8 cellular contexts compared by ENCODE assay signal in genomic region chr13:20118268-20119140, GRCh38. TPM values are rescaled to one million over a fixed set of nuclear protein-coding genes. Genes with fewer than 3 reads are reported as not detected.
A peak's percentile ranks its signal among the peaks of the same experiment; 100 is the strongest.
DNase-seq lines count a peak whose midpoint lies in the region; ATAC-seq and TF ChIP-seq lines count a peak whose summit lies in the region.

No MANE protein-coding gene starts in this region.

- H2AK5ac ChIP-seq in IMR-90 (ENCODE audit: low read depth, low read length) = peak overlapping the region; percentile 20; the same call in 1 of the 2 replicates

- H2BK5ac ChIP-seq in IMR-90 (ENCODE audit: low read depth, low read length, poor library complexity, severe bottlenecking) = no peak overlapping the region

- peak overlapping the region; percentile 85 for H3K27ac Mint-ChIP-seq in activated T-cell treated with anti-CD3 and anti-CD28 coated beads, Interleukin-2, amount 50 U/mL, for 24 hours
- H3K27ac Mint-ChIP-seq in nephron = peak overlapping the region; percentile 91 to 93 (median 91)

- peaks cover 8% of the 10 kb centered on the region; the same call in 1 of the 2 replicates for H3K4me1 ChIP-seq in IMR-90 (ENCODE audit: control insufficient read depth, insufficient read depth, low read length)
- H3K4me1 ChIP-seq in vagina = peaks cover 9% of the 10 kb centered on the region

- BruUV-seq in IMR-90 (replicated peaks; lab: Mats Ljungman, UMichigan) = no TSS peak

- H3K23ac ChIP-seq in IMR-90 (ENCODE audit: low read depth, low read length) = peak overlapping the region; percentile 1

- H3K4me3 Mint-ChIP-seq in activated T-cell treated with anti-CD3 and anti-CD28 coated beads, Interleukin-2, amount 50 U/mL, for 24 hours = peak overlapping the region; percentile 80
- peak overlapping the region; percentile 80 to 85 (median 84) for H3K4me3 Mint-ChIP-seq in nephron

- peak overlapping the region; percentile 79 for H3K18ac ChIP-seq in IMR-90 (ENCODE audit: low read depth, low read length)

- peak overlapping the region; percentile 99 for H4K5ac ChIP-seq in IMR-90 (ENCODE audit: low read depth, low read length)

- H3K27me3 Mint-ChIP-seq in activated T-cell treated with anti-CD3 and anti-CD28 coated beads, Interleukin-2, amount 50 U/mL, for 24 hours = no peaks in the 10 kb centered on the region
- peaks cover 3% of the 10 kb centered on the region for H3K27me3 Mint-ChIP-seq in nephron (ENCODE audit: low read depth)

- H3K14ac ChIP-seq in IMR-90 (replicated peaks; ENCODE audit: low read depth, low read length) = peak overlapping the region; percentile 97

- H2BK120ac ChIP-seq in IMR-90 (ENCODE audit: low read depth, low read length) = peak overlapping the region; percentile 90

- TF ChIP-seq CTCF in IMR-90 (conservative IDR thresholded peaks at IDR 0.05; ENCODE audit: low read depth, low read length) = no peak
- TF ChIP-seq CTCF in nephron (IDR thresholded peaks at IDR 0.05; ENCODE audit: unreplicated experiment in 3 of 3) = peak in 2 of 3 experiments; percentile 26 to 41
- no peak for TF ChIP-seq CTCF in vagina (IDR thresholded peaks at IDR 0.05)

- TF ChIP-seq POLR2A in IMR-90 (IDR thresholded peaks at IDR 0.05; ENCODE audit: low read depth, low read length) (no peak), vagina (IDR thresholded peaks at IDR 0.05) (no peak)

- H3K56ac ChIP-seq in IMR-90 (ENCODE audit: extremely low read depth, insufficient read depth, low read length) = peak overlapping the region; percentile 67; the same call in 1 of the 2 replicates

- peak; percentile 82 for ATAC-seq in Right ventricle myocardium inferior
- ATAC-seq in IMR-90 (ENCODE audit: low read depth) = peak; percentile 52

- H3K9me3 ChIP-seq in IMR-90 (ENCODE audit: control insufficient read depth, insufficient read depth, low read length) (no peaks in the 10 kb centered on the region), vagina (no peaks in the 10 kb centered on the region)

- H3K36me3 ChIP-seq in IMR-90 (ENCODE audit: control insufficient read depth, insufficient read depth, low read length) (no peaks in the 10 kb centered on the region), vagina (no peaks in the 10 kb centered on the region)

- peak; percentile 74 for DNase-seq in Right ventricle myocardium inferior (ENCODE audit: missing footprints)
- no peak for DNase-seq in cardiac septum (ENCODE audit: low spot score)
- no peak for DNase-seq in IMR-90
- DNase-seq in activated T-cell treated with anti-CD3 and anti-CD28 coated beads, Interleukin-2, amount 50 U/mL, for 24 hours = peak; percentile 61
- peak; percentile 16 for DNase-seq in fibroblast of gingiva (ENCODE audit: low read depth)
- no peak for DNase-seq in vagina (ENCODE audit: extremely low spot score in 2 of 2)
- no peak for DNase-seq in NCI-H187 (lab: John Stamatoyannopoulos, UW)

- H3K4me2 ChIP-seq in IMR-90 (ENCODE audit: low read depth, low read length) = peak overlapping the region; percentile 73

- no peaks in the 10 kb centered on the region for H4K20me1 ChIP-seq in IMR-90 (ENCODE audit: insufficient read depth, low read length)

- H4K91ac ChIP-seq in IMR-90 (ENCODE audit: insufficient read depth, low read depth, low read length) = peak overlapping the region; percentile 60

- no peak for TF ChIP-seq RAD21 in IMR-90 (IDR thresholded peaks at IDR 0.05; ENCODE audit: low read length)

- peak overlapping the region; percentile 89 for H3K4ac ChIP-seq in IMR-90 (ENCODE audit: low read depth, low read length)

- H2AFZ ChIP-seq in IMR-90 (replicated peaks; ENCODE audit: low read length, poor library complexity) = peak overlapping the region; percentile 93

- H2BK15ac ChIP-seq in IMR-90 (ENCODE audit: low read depth, low read length) = peak overlapping the region; percentile 84; the same call in 1 of the 3 replicates

- in situ Hi-C loops in IMR-90 (cut with MboI; ENCODE audit: low sequenced_read_pairs) = no loop called here

- H2AK9ac ChIP-seq in IMR-90 (replicated peaks; ENCODE audit: low read depth, low read length, poor library complexity) = peak overlapping the region; percentile 70

- H4K8ac ChIP-seq in IMR-90 (ENCODE audit: low read depth in 2 of 2, low read length in 2 of 2) = peak overlapping the region; percentile 25 to 98

- H3K79me1 ChIP-seq in IMR-90 (ENCODE audit: low read depth in 1 of 2, low read length in 2 of 2) = no peaks in the 10 kb centered on the region

- H3K4me1 Mint-ChIP-seq in activated T-cell treated with anti-CD3 and anti-CD28 coated beads, Interleukin-2, amount 50 U/mL, for 24 hours (ENCODE audit: low read depth) = peaks cover 29% of the 10 kb centered on the region
- peaks cover 20% of the 10 kb centered on the region for H3K4me1 Mint-ChIP-seq in nephron

- WGBS in IMR-90 (ENCODE audit: extremely low coverage in 2 of 2, insufficient read length in 1 of 2), 2 experiments = 15% methylated on average over 19 of the region's 55 CpGs; no CpG with 5 or more reads in 1 of the 2 experiments

- dilution Hi-C loops in IMR-90 (cut with HindIII; ENCODE audit: low sequenced_read_pairs, unreplicated experiment) = no loop called here

- H3K27me3 ChIP-seq in IMR-90 (ENCODE audit: control insufficient read depth, insufficient read depth, low read length) (no peaks in the 10 kb centered on the region; the same call in 1 of the 2 replicates), vagina (no peaks in the 10 kb centered on the region)

- H3K9me1 ChIP-seq in IMR-90 (ENCODE audit: insufficient read depth, low read length) = no peaks in the 10 kb centered on the region

- H3K9ac ChIP-seq in IMR-90 (ENCODE audit: low read depth, low read length) = peak overlapping the region; percentile 46

- H3K27ac ChIP-seq in IMR-90 (ENCODE audit: insufficient read depth, low read length) (peak overlapping the region; percentile 55; the same call in 1 of the 2 replicates), vagina (peak overlapping the region; percentile 79)

- peak overlapping the region; percentile 37 for H3K4me3 ChIP-seq in IMR-90 (ENCODE audit: insufficient read depth, low read depth, low read length)
- H3K4me3 ChIP-seq in vagina = peak overlapping the region; percentile 62 to 90

- CTCF ChIA-PET in IMR-90 (lab: Yijun Ruan, JAX) = no interaction called here

- H3K9me3 Mint-ChIP-seq in activated T-cell treated with anti-CD3 and anti-CD28 coated beads, Interleukin-2, amount 50 U/mL, for 24 hours = no peaks in the 10 kb centered on the region
- no peaks in the 10 kb centered on the region for H3K9me3 Mint-ChIP-seq in nephron

- no peak overlapping the region; the same call in 1 of the 2 replicates for H2BK20ac ChIP-seq in IMR-90 (ENCODE audit: low read depth, low read length)

- intact Hi-C loops in Right ventricle myocardium inferior (cut with DNase I) (no loop called here), cardiac septum (cut with DNase I) (no loop called here), IMR-90 (cut with micrococcal nuclease) (no loop called here), vagina (cut with DNase I) (no loop called here)

- H3K36me3 Mint-ChIP-seq in activated T-cell treated with anti-CD3 and anti-CD28 coated beads, Interleukin-2, amount 50 U/mL, for 24 hours (ENCODE audit: low read depth) = no peaks in the 10 kb centered on the region
- H3K36me3 Mint-ChIP-seq in nephron (ENCODE audit: low read depth) = no peaks in the 10 kb centered on the region

- POLR2A ChIA-PET in IMR-90 (lab: Charles Lee; ENCODE audit: unreplicated experiment) = no interaction called here

TF ChIP-seq in IMR-90, 13 proteins besides CTCF, POLR2A, EP300 and RAD21:
- TF ChIP-seq BHLHE40 (IDR thresholded peaks at IDR 0.05; ENCODE audit: low read depth, low read length) (no peak), NFE2L2 (IDR thresholded peaks at IDR 0.05; ENCODE audit: low read depth, low read length) (no peak), MAZ (IDR thresholded peaks at IDR 0.05; ENCODE audit: borderline replicate concordance, low read depth, low read length) (no peak; the same call in 1 of the 2 replicates), FOS (IDR thresholded peaks at IDR 0.05; ENCODE audit: low read depth, low read length) (no peak), SMC3 (IDR thresholded peaks at IDR 0.05; ENCODE audit: low read depth, low read length) (no peak), CHD1 (IDR thresholded peaks at IDR 0.05; ENCODE audit: low read depth, low read length) (no peak), USF2 (IDR thresholded peaks at IDR 0.05; ENCODE audit: low read depth, low read length) (no peak)

RNA-seq across cellular contexts. Expression of gene GJA3, which starts 42.3 kb away (rescaled TPM):
- total RNA-seq in Right ventricle myocardium inferior (17.9 TPM), cardiac septum (25.9 TPM), IMR-90 (2012; rRNA removed) (2.7 and 3.6 TPM in 2 replicates), vagina (not detected)
- polyA plus RNA-seq in IMR-90 (2012; rRNA removed) = 1.2 and 1.5 TPM in 2 replicates
- 0.80 and 1.1 TPM in 2 replicates for polyA plus RNA-seq in IMR-90 (2012; cell fraction: cytosol; rRNA removed)
- 0.63 and 0.79 TPM in 2 replicates for polyA plus RNA-seq in IMR-90 (2012; cell fraction: nucleus; rRNA removed; ENCODE audit: low replicate concordance)

Comparison
In these comparisons a context has a peak if more than half of its experiments do, and no peak if none do; other contexts are left out.
1. DNase-seq: peak in Right ventricle myocardium inferior (single experiment), activated T-cell treated with anti-CD3 and anti-CD28 coated beads, Interleukin-2, amount 50 U/mL, for 24 hours (single experiment) and fibroblast of gingiva (single experiment); none in cardiac septum (single experiment), IMR-90 (single experiment), vagina (0 of 2) and NCI-H187 (0 of 2).
2. CTCF ChIP-seq: peak in nephron (2 of 3); none in IMR-90 (single experiment) and vagina (0 of 3).